11 cellular contexts compared by ENCODE assay signal in genomic region chr3:101791778-101792177, GRCh38. TPM values are rescaled to one million over a fixed set of nuclear protein-coding genes. Genes with fewer than 3 reads are reported as not detected.
DNase-seq lines count a peak whose midpoint lies in the region; ATAC-seq and TF ChIP-seq lines count a peak whose summit lies in the region.
"Had no signal": no experiment of that assay in that cellular context is flagged by ENCODE, and none has a peak within 500 bp of the region (broad histone marks: within the 10 kb centered on the region; RNA-seq: fewer than 3 reads in every experiment).

No MANE protein-coding gene starts in this region.

- CTCF ChIA-PET in CD8-positive, alpha-beta memory T cell (lab: Charles Lee): interaction anchor here (1.4 kb wide), 1 partner anchor 11 kb away, joined by 5 read pairs; no protein-coding TSS in a partner anchor

- no peaks in the 10 kb centered on the region for H3F3A ChIP-seq in smooth muscle cell (ENCODE audit: low read depth)

- no peaks in the 10 kb centered on the region for H3K27me3 ChIP-seq in CD8-positive, alpha-beta memory T cell (ENCODE audit: insufficient read depth, low read length, poor library complexity, severe bottlenecking)
- H3K27me3 ChIP-seq in smooth muscle cell (ENCODE audit: low read depth): no peaks in the 10 kb centered on the region
- H3K27me3 ChIP-seq: colonic mucosa had no signal

- H2AFZ ChIP-seq in smooth muscle cell (ENCODE audit: low read depth): no peak overlapping the region

- H3K27me3 Mint-ChIP-seq in activated naive CD8-positive, alpha-beta T cell: no peaks in the 10 kb centered on the region
- H3K27me3 Mint-ChIP-seq in activated naive CD8-positive, alpha-beta T cell treated with anti-CD3 and anti-CD28 coated beads for 36 hours: no peaks in the 10 kb centered on the region
- no peaks in the 10 kb centered on the region for H3K27me3 Mint-ChIP-seq in CD8-positive, alpha-beta memory T cell
- no peaks in the 10 kb centered on the region for H3K27me3 Mint-ChIP-seq in T-helper 2 cell treated with Interferon-gamma antibody and Interleukin-4, amounts not matched to agents 5 μg/mL and 100 μg/mL, for 36 hours (ENCODE audit: low read depth)

- peaks cover 9% of the 10 kb centered on the region for H3K79me2 ChIP-seq in smooth muscle cell (ENCODE audit: low read depth)

- peaks cover 15% of the 10 kb centered on the region for H3K36me3 ChIP-seq in CD8-positive, alpha-beta memory T cell (ENCODE audit: insufficient read depth, low read length)
- peaks cover 17% of the 10 kb centered on the region for H3K36me3 ChIP-seq in smooth muscle cell (ENCODE audit: low read depth)
- H3K36me3 ChIP-seq: colonic mucosa had no signal

- H4K20me1 ChIP-seq in smooth muscle cell (ENCODE audit: low read depth): no peaks in the 10 kb centered on the region

- WGBS in smooth muscle cell (ENCODE audit: low lambda C conversion rate): 97% methylated on average over 4 of the region's 4 CpGs

- H3K4me2 ChIP-seq in smooth muscle cell: no peak overlapping the region

- peak overlapping the region; percentile 84 for H3K27ac Mint-ChIP-seq in activated naive CD8-positive, alpha-beta T cell
- no peak overlapping the region for H3K27ac Mint-ChIP-seq in activated naive CD8-positive, alpha-beta T cell treated with anti-CD3 and anti-CD28 coated beads for 36 hours
- peak overlapping the region in 1 of 8 donors; percentile 19 for H3K27ac Mint-ChIP-seq in CD8-positive, alpha-beta memory T cell
- H3K27ac Mint-ChIP-seq in T-helper 2 cell treated with Interferon-gamma antibody and Interleukin-4, amounts not matched to agents 5 μg/mL and 100 μg/mL, for 36 hours: no peak overlapping the region

- H3K36me3 Mint-ChIP-seq in activated naive CD8-positive, alpha-beta T cell: peaks cover 45% of the 10 kb centered on the region
- H3K36me3 Mint-ChIP-seq in activated naive CD8-positive, alpha-beta T cell treated with anti-CD3 and anti-CD28 coated beads for 36 hours: peaks cover 83% of the 10 kb centered on the region
- peaks cover 40 to 92% (median 54%) of the 10 kb centered on the region in 3 donors for H3K36me3 Mint-ChIP-seq in CD8-positive, alpha-beta memory T cell
- peaks cover 78% of the 10 kb centered on the region for H3K36me3 Mint-ChIP-seq in T-helper 2 cell treated with Interferon-gamma antibody and Interleukin-4, amounts not matched to agents 5 μg/mL and 100 μg/mL, for 36 hours (ENCODE audit: low read depth)

- no peak overlapping the region for H3K27ac ChIP-seq in CD8-positive, alpha-beta memory T cell (ENCODE audit: low read depth, low read length)
- H3K27ac ChIP-seq in smooth muscle cell (ENCODE audit: low read depth): no peak overlapping the region
- H3K27ac ChIP-seq: colonic mucosa, thoracic aorta had no signal

- no peak for DNase-seq in activated naive CD8-positive, alpha-beta T cell treated with anti-CD3 and anti-CD28 coated beads for 36 hours
- no peak for DNase-seq in CD8-positive, alpha-beta memory T cell
- DNase-seq in smooth muscle cell (lab: John Stamatoyannopoulos, UW; ENCODE audit: unreplicated experiment): no peak
- DNase-seq in stimulated activated naive CD4-positive, alpha-beta T cell (lab: John Stamatoyannopoulos, UW): no peak
- DNase-seq in T-helper 2 cell treated with Interferon-gamma antibody and Interleukin-4, amounts not matched to agents 5 μg/mL and 100 μg/mL, for 36 hours (ENCODE audit: low spot score): no peak
- DNase-seq: colonic mucosa, head of caudate nucleus had no signal

- peak; percentile 98 for ATAC-seq in GM21825 (IDR thresholded peaks at IDR 0.05; ENCODE audit: unreplicated experiment)
- peak; percentile 99 for ATAC-seq in HG03442 (IDR thresholded peaks at IDR 0.05; ENCODE audit: unreplicated experiment)

- H3K9me3 Mint-ChIP-seq in activated naive CD8-positive, alpha-beta T cell (ENCODE audit: low read depth): no peaks in the 10 kb centered on the region
- H3K9me3 Mint-ChIP-seq in activated naive CD8-positive, alpha-beta T cell treated with anti-CD3 and anti-CD28 coated beads for 36 hours: peaks cover 10% of the 10 kb centered on the region
- H3K9me3 Mint-ChIP-seq in CD8-positive, alpha-beta memory T cell: peaks cover 0 to 6% (median 0%) of the 10 kb centered on the region in 5 donors
- peaks cover 14% of the 10 kb centered on the region for H3K9me3 Mint-ChIP-seq in T-helper 2 cell treated with Interferon-gamma antibody and Interleukin-4, amounts not matched to agents 5 μg/mL and 100 μg/mL, for 36 hours

- H3K9ac ChIP-seq in smooth muscle cell (ENCODE audit: low read depth): no peak overlapping the region

- H3K4me1 Mint-ChIP-seq in activated naive CD8-positive, alpha-beta T cell (ENCODE audit: low read depth): peaks cover 76% of the 10 kb centered on the region
- peaks cover 36% of the 10 kb centered on the region for H3K4me1 Mint-ChIP-seq in activated naive CD8-positive, alpha-beta T cell treated with anti-CD3 and anti-CD28 coated beads for 36 hours
- peaks cover 53 to 80% (median 75%) of the 10 kb centered on the region in 3 donors for H3K4me1 Mint-ChIP-seq in CD8-positive, alpha-beta memory T cell
- H3K4me1 Mint-ChIP-seq in T-helper 2 cell treated with Interferon-gamma antibody and Interleukin-4, amounts not matched to agents 5 μg/mL and 100 μg/mL, for 36 hours (ENCODE audit: low read depth): peaks cover 11% of the 10 kb centered on the region

- POLR2A ChIA-PET in CD8-positive, alpha-beta memory T cell (lab: Charles Lee): no interaction called here

- peaks cover 44% of the 10 kb centered on the region for H3K4me1 ChIP-seq in CD8-positive, alpha-beta memory T cell (ENCODE audit: insufficient read depth, low read length)
- no peaks in the 10 kb centered on the region for H3K4me1 ChIP-seq in smooth muscle cell (ENCODE audit: low read depth)
- H3K4me1 ChIP-seq: colonic mucosa had no signal

- H3K4me3 Mint-ChIP-seq in activated naive CD8-positive, alpha-beta T cell: peak overlapping the region; percentile 43
- H3K4me3 Mint-ChIP-seq in activated naive CD8-positive, alpha-beta T cell treated with anti-CD3 and anti-CD28 coated beads for 36 hours: no peak overlapping the region
- H3K4me3 Mint-ChIP-seq in CD8-positive, alpha-beta memory T cell: peak overlapping the region in 1 of 7 donors; percentile 49
- H3K4me3 Mint-ChIP-seq in T-helper 2 cell treated with Interferon-gamma antibody and Interleukin-4, amounts not matched to agents 5 μg/mL and 100 μg/mL, for 36 hours: no peak overlapping the region

- H3K4me3 ChIP-seq in CD8-positive, alpha-beta memory T cell (ENCODE audit: low read length): no peak overlapping the region
- H3K4me3 ChIP-seq in smooth muscle cell: no peak overlapping the region
- H3K4me3 ChIP-seq: colonic mucosa, thoracic aorta had no signal

- TF ChIP-seq CTCF in smooth muscle cell (IDR thresholded peaks at IDR 0.05; ENCODE audit: borderline replicate concordance, insufficient read depth, poor library complexity, severe bottlenecking): no peak

- no peaks in the 10 kb centered on the region for H3K9me3 ChIP-seq in CD8-positive, alpha-beta memory T cell (ENCODE audit: low read length)
- H3K9me3 ChIP-seq in smooth muscle cell (replicated peaks; ENCODE audit: low read depth): no peaks in the 10 kb centered on the region
- H3K9me3 ChIP-seq: colonic mucosa, thoracic aorta had no signal

RNA-seq across cellular contexts. Expression of gene NXPE3, which starts 12.8 kb away (rescaled TPM):
- 10 to 100 TPM; 19.9 to 22.5 TPM for total RNA-seq in activated naive CD8-positive, alpha-beta T cell treated with anti-CD3 and anti-CD28 coated beads for 36 hours
- 10 to 100 TPM; 16.2 to 17.2 TPM for total RNA-seq in CD8-positive, alpha-beta memory T cell
- polyA plus RNA-seq in CD8-positive, alpha-beta memory T cell: 37.4 TPM
- total RNA-seq in smooth muscle cell: 8.6 and 10.2 TPM in 2 replicates
- polyA plus RNA-seq in smooth muscle cell: 5.6 and 7.0 TPM in 2 replicates

RNA-seq across cellular contexts. Expression of gene NFKBIZ, which starts 57.5 kb away (rescaled TPM):
- total RNA-seq in activated naive CD8-positive, alpha-beta T cell treated with anti-CD3 and anti-CD28 coated beads for 36 hours: 10 to 100 TPM; 57.7 to 58.8 TPM
- 10 to 100 TPM; 32.3 to 32.9 TPM for total RNA-seq in CD8-positive, alpha-beta memory T cell
- polyA plus RNA-seq in CD8-positive, alpha-beta memory T cell: 8.0 TPM
- total RNA-seq in smooth muscle cell: 236 and 307 TPM in 2 replicates
- polyA plus RNA-seq in smooth muscle cell: 269 and 306 TPM in 2 replicates
